ENCODE assay signal across 20 cellular contexts in genomic region chr4:186020793-186021407, GRCh38. TPM values are rescaled to one million over a fixed set of nuclear protein-coding genes. Genes with fewer than 3 reads are reported as not detected.
DNase-seq lines count a peak whose midpoint lies in the region; ATAC-seq and TF ChIP-seq lines count a peak whose summit lies in the region.
"Had no signal": no experiment of that assay in that cellular context is flagged by ENCODE, and none has a peak within 500 bp of the region (broad histone marks: within the 10 kb centered on the region; RNA-seq: fewer than 3 reads in every experiment).

No MANE protein-coding gene starts in this region.

- peak in 3 of 4 donors; percentile 13 to 34 (median 25) for ATAC-seq in heart left ventricle
- no peak for ATAC-seq in Right ventricle myocardium inferior
- ATAC-seq in GM21367 (IDR thresholded peaks at IDR 0.05; ENCODE audit: unreplicated experiment), result no peak
- ATAC-seq: activated CD4-positive, CD25-positive, alpha-beta regulatory T cell treated with anti-CD3 and anti-CD28 coated beads, Interleukin-2, amount 50 U/mL, for 24 hours; activated naive CD4-positive, alpha-beta T cell treated with anti-CD3 and anti-CD28 coated beads, Interleukin-2, amount 50 U/mL, for 72 hours had no signal

- peak overlapping the region; percentile 20 for H3K27ac Mint-ChIP-seq in nephron progenitor cell
- H3K27ac Mint-ChIP-seq: activated naive CD4-positive, alpha-beta T cell treated with anti-CD3 and anti-CD28 coated beads, Interleukin-2, amount 50 U/mL, for 72 hours had no signal

- no peak for TF ChIP-seq CTCF in heart left ventricle (IDR thresholded peaks at IDR 0.05)
- TF ChIP-seq CTCF in esophagus muscularis mucosa (IDR thresholded peaks at IDR 0.05), result no peak
- TF ChIP-seq CTCF in nephron progenitor cell (IDR thresholded peaks at IDR 0.05), result no peak

- TF ChIP-seq POLR2A in heart left ventricle (IDR thresholded peaks at IDR 0.05) (no peak), esophagus muscularis mucosa (IDR thresholded peaks at IDR 0.05; ENCODE audit: low read depth) (no peak)

- no peak overlapping the region for H3K4me3 Mint-ChIP-seq in nephron progenitor cell
- H3K4me3 Mint-ChIP-seq: neural crest cell had no signal

- WGBS in heart left ventricle, 4 donors, result 61 to 67% (median 67%) methylated on average over 15 of the region's 15 CpGs
- WGBS in esophagus muscularis mucosa, result 80% methylated on average over 15 of the region's 15 CpGs

- H3K27me3 ChIP-seq in heart left ventricle, result no peaks in the 10 kb centered on the region
- H3K27me3 ChIP-seq in esophagus muscularis mucosa, result no peaks in the 10 kb centered on the region
- H3K27me3 ChIP-seq: BLaER1 treated with 17β-estradiol and CSF1 and Interleukin-3, amounts not matched to agents 10 nM and 100 nM; breast epithelium had no signal

- H3K9me3 ChIP-seq in heart left ventricle (peaks cover 0 to 6% (median 0%) of the 10 kb centered on the region in 12 donors), esophagus muscularis mucosa (no peaks in the 10 kb centered on the region)
- H3K9me3 ChIP-seq: A549, breast epithelium, prostate gland had no signal

- H3K4me1 ChIP-seq in heart left ventricle (peaks cover 0 to 14% (median 3%) of the 10 kb centered on the region in 12 donors), esophagus muscularis mucosa (peaks cover 4 to 29% (median 25%) of the 10 kb centered on the region in 4 donors)
- H3K4me1 ChIP-seq: A549, breast epithelium, prostate gland had no signal

- H3K27ac ChIP-seq in heart left ventricle (peak overlapping the region in 7 of 12 donors; percentile 12 to 50 (median 37)), esophagus muscularis mucosa (replicated peaks in 1 of 4) (peak overlapping the region in 2 of 4 donors; percentile 20 to 47)
- H3K27ac ChIP-seq: A549; BLaER1 treated with 17β-estradiol and CSF1 and Interleukin-3, amounts not matched to agents 10 nM and 100 nM; breast epithelium; prostate gland had no signal

- peaks cover 4% of the 10 kb centered on the region for H3K36me3 Mint-ChIP-seq in nephron progenitor cell (ENCODE audit: low read depth)

- DNase-seq in heart left ventricle, result no peak
- DNase-seq in Right ventricle myocardium inferior (ENCODE audit: missing footprints), result no peak
- DNase-seq in esophagus muscularis mucosa (ENCODE audit: extremely low spot score), result peak; percentile 60
- DNase-seq in nephron progenitor cell, result no peak
- no peak for DNase-seq in NCI-H526 (lab: John Stamatoyannopoulos, UW)
- DNase-seq in islet precursor cell, result no peak
- no peak for DNase-seq in activated CD4-positive, alpha-beta T cell treated with anti-CD3 and anti-CD28 coated beads for 48 hours
- DNase-seq: left colon, MM.1S, NCI-H1436, NCI-H510A, RPMI8226 had no signal

- H3K4me1 Mint-ChIP-seq in nephron progenitor cell, result peaks cover 50% of the 10 kb centered on the region

- H3K36me3 ChIP-seq in heart left ventricle (no peaks in the 10 kb centered on the region), esophagus muscularis mucosa (no peaks in the 10 kb centered on the region)
- H3K36me3 ChIP-seq: BLaER1 treated with 17β-estradiol and CSF1 and Interleukin-3, amounts not matched to agents 10 nM and 100 nM; breast epithelium; prostate gland had no signal

- H3K9me3 Mint-ChIP-seq in nephron progenitor cell, result peaks cover 15% of the 10 kb centered on the region
- H3K9me3 Mint-ChIP-seq: neural crest cell had no signal

- H3K27me3 Mint-ChIP-seq in nephron progenitor cell (ENCODE audit: low read depth, poor library complexity), result peaks cover 4% of the 10 kb centered on the region

- H3K4me3 ChIP-seq in heart left ventricle (peak overlapping the region in 4 of 12 donors; percentile 22 to 46 (median 38)), esophagus muscularis mucosa (peak overlapping the region in 1 of 4 donors; percentile 34)
- H3K4me3 ChIP-seq: A549; BLaER1 treated with 17β-estradiol and CSF1 and Interleukin-3, amounts not matched to agents 10 nM and 100 nM; prostate gland had no signal

- intact Hi-C loops in heart left ventricle (cut with DNase I) (loop anchor here in 9 of 10 donors (1.0 to 10.0 kb wide), 10 partner anchors 136 to 381 kb away; no protein-coding TSS in a partner anchor), Right ventricle myocardium inferior (cut with DNase I) (loop anchor here (5.0 kb wide), 1 partner anchor 379 kb away; no protein-coding TSS in a partner anchor), esophagus muscularis mucosa (cut with DNase I) (no loop called here)

- TF ChIP-seq EP300 in esophagus muscularis mucosa (IDR thresholded peaks at IDR 0.05), result no peak

RNA-seq across cellular contexts. Expression of gene TLR3, which starts 48.1 kb away (rescaled TPM):
- 10 to 100 TPM in 2 of 9 donors, 1 to 10 TPM in 7; 1.7 to 18.6 (median 3.5) TPM for total RNA-seq in heart left ventricle
- polyA plus RNA-seq in heart left ventricle, result 1 to 10 TPM in 1 of 2 donors, under 1 TPM in 1; 0.69 to 1.0 TPM
- 5.2 TPM for total RNA-seq in Right ventricle myocardium inferior
- 1 to 10 TPM; 2.5 to 7.0 (median 4.0) TPM for total RNA-seq in esophagus muscularis mucosa

Comparison
In these comparisons a context has a peak if more than half of its experiments do, and no peak if none do; other contexts are left out.
1. ATAC-seq: peak in heart left ventricle (3 of 4); none in Right ventricle myocardium inferior (single experiment) and GM21367 (single experiment).